In genomic region chr16:65339062-65339461, GRCh38 we compare ENCODE assay signal across 35 cellular contexts.
"Had no signal": no experiment of that assay in that cellular context is flagged by ENCODE, and none has a peak within 500 bp of the region (broad histone marks: within the 10 kb centered on the region; RNA-seq: fewer than 3 reads in every experiment).

No MANE protein-coding gene starts in this region.

- H3K27ac ChIP-seq: ascending aorta, breast epithelium, cardiac muscle cell, coronary artery, dorsolateral prefrontal cortex, gastrocnemius medialis, heart left ventricle had no signal

- H3K27me3 ChIP-seq: ascending aorta, breast epithelium, cardiac muscle cell, dorsolateral prefrontal cortex, gastrocnemius medialis, heart left ventricle had no signal

- H3K27me3 Mint-ChIP-seq: activated CD4-positive, alpha-beta memory T cell treated with anti-CD3 and anti-CD28 coated beads for 36 hours; activated CD4-positive, alpha-beta T cell treated with anti-CD3 and anti-CD28 coated beads for 36 hours; activated CD4-positive, alpha-beta T cell treated with anti-CD3 and anti-CD28 coated beads, Interleukin-2, amount 10 ng/mL, durations not matched to agents 24 days and 14 days; activated CD8-positive, alpha-beta memory T cell treated with anti-CD3 and anti-CD28 coated beads, Interleukin-2, amount 10 ng/mL, durations not matched to agents 7 days and 5 days; activated naive CD4-positive, alpha-beta T cell treated with anti-CD3 and anti-CD28 coated beads, Interleukin-2, amount 50 U/mL, for 24 hours; activated naive CD8-positive, alpha-beta T cell treated with anti-CD3 and anti-CD28 coated beads for 36 hours; dendritic cell treated with granulocyte-macrophage colony-stimulating factor and Interleukin-4, amounts not matched to agents 40 ng/mL and 50 ng/mL, for 4 days; T-helper 17 cell had no signal

- H3K4me3 ChIP-seq: ascending aorta, breast epithelium, cardiac muscle cell, coronary artery, dorsolateral prefrontal cortex, gastrocnemius medialis, heart left ventricle had no signal

- H3K4me1 ChIP-seq: ascending aorta, breast epithelium, gastrocnemius medialis, heart left ventricle had no signal

- H3K36me3 ChIP-seq: ascending aorta, breast epithelium, cardiac muscle cell, gastrocnemius medialis, heart left ventricle had no signal

- H3K4me1 Mint-ChIP-seq: activated CD4-positive, alpha-beta T cell treated with anti-CD3 and anti-CD28 coated beads for 36 hours; activated CD4-positive, alpha-beta T cell treated with anti-CD3 and anti-CD28 coated beads, Interleukin-2, amount 10 ng/mL, durations not matched to agents 24 days and 14 days; activated CD8-positive, alpha-beta memory T cell treated with anti-CD3 and anti-CD28 coated beads, Interleukin-2, amount 10 ng/mL, durations not matched to agents 7 days and 5 days; activated naive CD4-positive, alpha-beta T cell treated with anti-CD3 and anti-CD28 coated beads, Interleukin-2, amount 50 U/mL, for 24 hours; activated naive CD8-positive, alpha-beta T cell treated with anti-CD3 and anti-CD28 coated beads for 36 hours; T-helper 17 cell had no signal

- H3K9me3 ChIP-seq: ascending aorta, breast epithelium, gastrocnemius medialis, heart left ventricle had no signal

- H3K4me3 Mint-ChIP-seq: activated CD4-positive, alpha-beta memory T cell treated with anti-CD3 and anti-CD28 coated beads for 36 hours; activated CD4-positive, alpha-beta T cell treated with anti-CD3 and anti-CD28 coated beads for 36 hours; activated CD4-positive, alpha-beta T cell treated with anti-CD3 and anti-CD28 coated beads, Interleukin-2, amount 10 ng/mL, durations not matched to agents 24 days and 14 days; activated CD8-positive, alpha-beta memory T cell treated with anti-CD3 and anti-CD28 coated beads, Interleukin-2, amount 10 ng/mL, durations not matched to agents 7 days and 5 days; activated CD8-positive, alpha-beta T cell treated with anti-CD3 and anti-CD28 coated beads, Interleukin-2, amount 10 ng/mL, durations not matched to agents 7 days and 5 days; activated naive CD4-positive, alpha-beta T cell treated with anti-CD3 and anti-CD28 coated beads for 36 hours; activated naive CD4-positive, alpha-beta T cell treated with anti-CD3 and anti-CD28 coated beads, Interleukin-2, amount 50 U/mL, for 24 hours; activated naive CD8-positive, alpha-beta T cell treated with anti-CD3 and anti-CD28 coated beads for 36 hours; activated T-helper 1 cell treated with anti-CD3 and anti-CD28 coated beads, Interleukin-12 subunit alpha, Interleukin-12 subunit beta, Interleukin-2, Interleukin-4 antibody, amounts not matched to agents 30 ng/mL and 10 ng/mL and 1 ng/mL, durations not matched to agents 14 hours and 24 hours and 36 hours; brain; dendritic cell treated with granulocyte-macrophage colony-stimulating factor and Interleukin-4, amounts not matched to agents 40 ng/mL and 50 ng/mL, for 4 days; endodermal cell; T-helper 17 cell; T-helper 2 cell treated with Interferon-gamma antibody and Interleukin-4, amounts not matched to agents 5 μg/mL and 100 μg/mL, for 36 hours had no signal

- H3K9me3 Mint-ChIP-seq: activated naive CD8-positive, alpha-beta T cell treated with anti-CD3 and anti-CD28 coated beads for 36 hours; brain; endodermal cell had no signal

- ATAC-seq: activated CD4-positive, alpha-beta T cell treated with anti-CD3 and anti-CD28 coated beads for 36 hours; activated CD8-positive, alpha-beta memory T cell treated with anti-CD3 and anti-CD28 coated beads, Interleukin-2, amount 10 ng/mL, durations not matched to agents 7 days and 5 days; activated CD8-positive, alpha-beta T cell treated with anti-CD3 and anti-CD28 coated beads, Interleukin-2, amount 10 ng/mL, durations not matched to agents 7 days and 5 days; esophagus mucosa; gastrocnemius medialis; heart left ventricle; T-helper 17 cell had no signal

- H3K36me3 Mint-ChIP-seq: activated CD4-positive, alpha-beta memory T cell treated with anti-CD3 and anti-CD28 coated beads for 36 hours; activated CD8-positive, alpha-beta memory T cell treated with anti-CD3 and anti-CD28 coated beads, Interleukin-2, amount 10 ng/mL, durations not matched to agents 7 days and 5 days; activated naive CD4-positive, alpha-beta T cell treated with anti-CD3 and anti-CD28 coated beads, Interleukin-2, amount 50 U/mL, for 24 hours; activated naive CD8-positive, alpha-beta T cell treated with anti-CD3 and anti-CD28 coated beads for 36 hours; brain had no signal

- H3K27ac Mint-ChIP-seq: activated CD4-positive, alpha-beta memory T cell treated with anti-CD3 and anti-CD28 coated beads for 36 hours; activated CD4-positive, alpha-beta T cell treated with anti-CD3 and anti-CD28 coated beads for 36 hours; activated CD4-positive, alpha-beta T cell treated with anti-CD3 and anti-CD28 coated beads, Interleukin-2, amount 10 ng/mL, durations not matched to agents 24 days and 14 days; activated CD8-positive, alpha-beta memory T cell treated with anti-CD3 and anti-CD28 coated beads, Interleukin-2, amount 10 ng/mL, durations not matched to agents 7 days and 5 days; activated CD8-positive, alpha-beta T cell treated with anti-CD3 and anti-CD28 coated beads, Interleukin-2, amount 10 ng/mL, durations not matched to agents 7 days and 5 days; activated naive CD4-positive, alpha-beta T cell treated with anti-CD3 and anti-CD28 coated beads for 36 hours; activated naive CD4-positive, alpha-beta T cell treated with anti-CD3 and anti-CD28 coated beads, Interleukin-2, amount 50 U/mL, for 24 hours; activated naive CD8-positive, alpha-beta T cell treated with anti-CD3 and anti-CD28 coated beads for 36 hours; activated T-helper 1 cell treated with anti-CD3 and anti-CD28 coated beads, Interleukin-12 subunit alpha, Interleukin-12 subunit beta, Interleukin-2, Interleukin-4 antibody, amounts not matched to agents 30 ng/mL and 10 ng/mL and 1 ng/mL, durations not matched to agents 14 hours and 24 hours and 36 hours; activated T-helper 2 cell treated with anti-CD3 and anti-CD28 coated beads, Interferon-gamma antibody, Interleukin-2, Interleukin-4, amounts not matched to agents 10 μg/mL and 5 μg/mL and 100 μg/mL, durations not matched to agents 14 hours and 24 hours and 36 hours; brain; dendritic cell treated with granulocyte-macrophage colony-stimulating factor and Interleukin-4, amounts not matched to agents 40 ng/mL and 50 ng/mL, for 4 days; endodermal cell; T-helper 17 cell; T-helper 2 cell treated with Interferon-gamma antibody and Interleukin-4, amounts not matched to agents 5 μg/mL and 100 μg/mL, for 36 hours had no signal

- DNase-seq: activated CD4-positive, alpha-beta memory T cell treated with anti-CD3 and anti-CD28 coated beads for 36 hours; activated CD4-positive, alpha-beta T cell treated with anti-CD3 and anti-CD28 coated beads for 36 hours; activated CD4-positive, alpha-beta T cell treated with anti-CD3 and anti-CD28 coated beads, Interleukin-2, amount 10 ng/mL, durations not matched to agents 24 days and 14 days; activated CD4-positive, CD25-positive, alpha-beta regulatory T cell; activated CD4-positive, CD25-positive, alpha-beta regulatory T cell treated with anti-CD3 and anti-CD28 coated beads, Interleukin-2, amount 50 U/mL, for 72 hours; activated CD8-positive, alpha-beta memory T cell treated with anti-CD3 and anti-CD28 coated beads, Interleukin-2, amount 10 ng/mL, durations not matched to agents 7 days and 5 days; activated CD8-positive, alpha-beta memory T cell treated with anti-CD3 and anti-CD28 coated beads, Interleukin-2, amount 50 U/mL, for 4 hours; activated CD8-positive, alpha-beta T cell treated with anti-CD3 and anti-CD28 coated beads, Interleukin-2, amount 10 ng/mL, durations not matched to agents 7 days and 5 days; activated effector memory CD4-positive, alpha-beta T cell treated with anti-CD3 and anti-CD28 coated beads, Interleukin-2, amount 50 U/mL, for 16 hours; activated naive CD4-positive, alpha-beta T cell treated with anti-CD3 and anti-CD28 coated beads for 36 hours; activated naive CD8-positive, alpha-beta T cell treated with anti-CD3 and anti-CD28 coated beads for 36 hours; activated T-cell treated with anti-CD3 and anti-CD28 coated beads, Interleukin-2, amount 50 U/mL, for 1 hour; activated T-cell treated with anti-CD3 and anti-CD28 coated beads, Interleukin-2, amount 50 U/mL, for 48 hours; central memory CD4-positive, alpha-beta T cell; cerebellar nuclear complex; dorsolateral prefrontal cortex; effector memory CD4-positive, alpha-beta T cell; endodermal cell; foreskin fibroblast; gastrocnemius medialis; glutamatergic neuron; heart left ventricle; T-helper 1 cell; T-helper 17 cell had no signal
